10 cellular contexts compared by ENCODE assay signal in genomic region chr14:99118046-99118721, GRCh38.
DNase-seq lines count a peak whose midpoint lies in the region; ATAC-seq and TF ChIP-seq lines count a peak whose summit lies in the region.
"Had no signal": no experiment of that assay in that cellular context is flagged by ENCODE, and none has a peak within 500 bp of the region (broad histone marks: within the 10 kb centered on the region; RNA-seq: fewer than 3 reads in every experiment).

No MANE protein-coding gene starts in this region.

- no peak overlapping the region for H3K9ac ChIP-seq in colonic mucosa (ENCODE audit: low read depth in 2 of 2, low read length in 2 of 2)

- no peaks in the 10 kb centered on the region for H3K27me3 ChIP-seq in colonic mucosa

- peaks cover 10% of the 10 kb centered on the region for H3K9me3 Mint-ChIP-seq in nephron progenitor cell

- POLR2A ChIA-PET in RWPE1 (lab: Yijun Ruan, JAX; ENCODE audit: low non-redundant PET), result no interaction called here

- peaks cover 56% of the 10 kb centered on the region for H3K27me3 Mint-ChIP-seq in nephron progenitor cell (ENCODE audit: low read depth, poor library complexity)

- no peak overlapping the region for H3K27ac ChIP-seq in colonic mucosa
- H3K27ac ChIP-seq in RWPE1, result no peak overlapping the region

- H3K4me3 ChIP-seq in colonic mucosa, result no peak overlapping the region

- no peak overlapping the region for H3K27ac Mint-ChIP-seq in nephron progenitor cell
- H3K27ac Mint-ChIP-seq: HFFc6 had no signal

- H3K4me1 Mint-ChIP-seq in nephron progenitor cell, result peaks cover 8% of the 10 kb centered on the region
- H3K4me1 Mint-ChIP-seq: naive B cell had no signal

- H3K36me3 ChIP-seq in colonic mucosa, result no peaks in the 10 kb centered on the region

- H3K9me3 ChIP-seq in colonic mucosa, result no peaks in the 10 kb centered on the region

- no peaks in the 10 kb centered on the region for H3K4me1 ChIP-seq in colonic mucosa

- intact Hi-C loops in colonic mucosa (cut with DNase I), result no loop called here

- in situ Hi-C loops in ACHN (cut with HindIII; ENCODE audit: low pct_ligation_motif_present, low pct_unique_long_range_greater_than_20kb, low sequenced_read_pairs), result no loop called here

- no peak for ATAC-seq in HG03378 (IDR thresholded peaks at IDR 0.05; ENCODE audit: unreplicated experiment)

- CTCF ChIA-PET in RWPE1 (lab: Yijun Ruan, JAX), result no interaction called here

- DNase-seq in ELF-1 (ENCODE audit: low read depth, low spot score), result peak; percentile 76
- DNase-seq in NCI-H1694 (lab: John Stamatoyannopoulos, UW), result peak; percentile 84
- DNase-seq in colonic mucosa, result peak; percentile 15
- peak; percentile 33 for DNase-seq in nephron progenitor cell
- DNase-seq in ACHN, result no peak
- DNase-seq in RWPE1 (ENCODE audit: low spot score), result no peak
- DNase-seq: HFFc6, naive B cell, NCI-H510A had no signal

- H3K4me3 Mint-ChIP-seq in nephron progenitor cell, result peak overlapping the region; percentile 57
- H3K4me3 Mint-ChIP-seq: HFFc6, naive B cell had no signal

- no peaks in the 10 kb centered on the region for H3K36me3 Mint-ChIP-seq in nephron progenitor cell (ENCODE audit: low read depth)
- H3K36me3 Mint-ChIP-seq: naive B cell had no signal

- TF ChIP-seq CTCF in colonic mucosa (IDR thresholded peaks at IDR 0.05) (no peak), nephron progenitor cell (IDR thresholded peaks at IDR 0.05) (no peak), RWPE1 (conservative IDR thresholded peaks at IDR 0.05; ENCODE audit: low read depth) (no peak)

Comparison
In these comparisons a context has a peak if more than half of its experiments do, and no peak if none do; other contexts are left out.
1. DNase-seq: peak in ELF-1 (single experiment), NCI-H1694 (single experiment), colonic mucosa (single experiment) and nephron progenitor cell (single experiment); none in ACHN (single experiment) and RWPE1 (single experiment).